ENCODE assay signal across 15 cellular contexts in genomic region chr16:47064775-47065174, GRCh38.
A peak's percentile ranks its signal among the peaks of the same experiment; 100 is the strongest.
DNase-seq lines count a peak whose midpoint lies in the region; ATAC-seq and TF ChIP-seq lines count a peak whose summit lies in the region.
"Had no signal": no experiment of that assay in that cellular context is flagged by ENCODE, and none has a peak within 500 bp of the region (broad histone marks: within the 10 kb centered on the region; RNA-seq: fewer than 3 reads in every experiment).

No MANE protein-coding gene starts in this region.

- no peak overlapping the region for H3K9ac ChIP-seq in HCT116 (ENCODE audit: low read length)

- DNase-seq in activated CD8-positive, alpha-beta memory T cell treated with anti-CD3 and anti-CD28 coated beads, Interleukin-2, amount 50 U/mL, for 48 hours, result peak; percentile 12
- no peak for DNase-seq in activated CD8-positive, alpha-beta memory T cell treated with anti-CD3 and anti-CD28 coated beads, Interleukin-2, amount 50 U/mL, for 4 hours
- no peak for DNase-seq in HCT116 (ENCODE audit: low read depth, low spot score)
- peak; percentile 44 for DNase-seq in islet precursor cell
- DNase-seq in spleen, result peak; percentile 23
- no peak for DNase-seq in DMS79 treated with DMSO at 0.1 percent for 48 hours (lab: John Stamatoyannopoulos, UW)
- no peak for DNase-seq in mucosa of descending colon
- DNase-seq: BE2C; CD4-positive, alpha-beta memory T cell; GF-D8; HCEC 1CT; IMR-90; KBM-7 had no signal

- peak; percentile 57; the same call in 1 of the 2 replicates for ATAC-seq in HCT116
- no peak for ATAC-seq in mucosa of descending colon

- H3K9me3 ChIP-seq in HCT116 (ENCODE audit: control insufficient read depth in 1 of 2, insufficient read depth in 1 of 2, low read depth in 1 of 2, low read length in 2 of 2) (no peaks in the 10 kb centered on the region), spleen (peaks cover 0 to 10% (median 0%) of the 10 kb centered on the region in 8 donors), mucosa of descending colon (no peaks in the 10 kb centered on the region)
- H3K9me3 ChIP-seq: BE2C had no signal

- H3K79me2 ChIP-seq in HCT116 (ENCODE audit: insufficient read depth, low read length), result no peaks in the 10 kb centered on the region

- WGBS in spleen, 5 donors, result 91 to 96% (median 96%) methylated on average over 4 of the region's 4 CpGs

- H3K4me1 ChIP-seq in HCT116 (ENCODE audit: control insufficient read depth in 1 of 2, insufficient read depth in 2 of 2, low read length in 2 of 2), result no peaks in the 10 kb centered on the region
- peaks cover 0 to 5% (median 0%) of the 10 kb centered on the region in 6 donors for H3K4me1 ChIP-seq in spleen
- no peaks in the 10 kb centered on the region for H3K4me1 ChIP-seq in mucosa of descending colon (ENCODE audit: low read depth)
- H3K4me1 ChIP-seq: BE2C had no signal

- CTCF ChIA-PET in HCT116 (lab: Charles Lee), result interaction anchor here (1.3 kb wide), 1 partner anchor 8 kb away, joined by 3 read pairs; no protein-coding TSS in a partner anchor

- H3K4me3 ChIP-seq in HCT116 (replicated peaks in 1 of 2; ENCODE audit: low read depth in 1 of 2, low read length in 2 of 2) (no peak overlapping the region), spleen (no peak overlapping the region), mucosa of descending colon (no peak overlapping the region)

- no peaks in the 10 kb centered on the region for H3K27me3 ChIP-seq in HCT116 (ENCODE audit: insufficient read depth, low read length)
- H3K27me3 ChIP-seq in spleen (replicated peaks in 1 of 7), result no peaks in the 10 kb centered on the region
- H3K27me3 ChIP-seq: BE2C had no signal

- RAD21 ChIA-PET in HCT116 (lab: Charles Lee; ENCODE audit: low non-redundant PET in 1 of 2, low total read pairs in 2 of 2, uncharacterized antibody in 2 of 2, unreplicated experiment in 2 of 2), result no interaction called here

- H4K20me1 ChIP-seq in HCT116 (ENCODE audit: insufficient read depth), result no peaks in the 10 kb centered on the region

- no peak overlapping the region for H3K4me2 ChIP-seq in HCT116 (ENCODE audit: low read length)

- no peak for TF ChIP-seq RAD21 in HCT116 (IDR thresholded peaks at IDR 0.05; ENCODE audit: low read depth)

- intact Hi-C loops in HCT116 (cut with micrococcal nuclease) (no loop called here), spleen (cut with DNase I; ENCODE audit: low total_unique reads) (no loop called here), mucosa of descending colon (cut with DNase I, micrococcal nuclease) (no loop called here)

- H3K27ac ChIP-seq in HCT116 (ENCODE audit: low read depth, low read length) (no peak overlapping the region), spleen (no peak overlapping the region)
- H3K27ac ChIP-seq: C4-2B, HL-60 had no signal

- H3K9me2 ChIP-seq in HCT116 (ENCODE audit: insufficient read depth), result no peaks in the 10 kb centered on the region

- no peaks in the 10 kb centered on the region for H3K36me3 ChIP-seq in HCT116 (ENCODE audit: control insufficient read depth in 1 of 2, insufficient read depth in 2 of 2, low read length in 2 of 2)
- no peaks in the 10 kb centered on the region for H3K36me3 ChIP-seq in spleen
- no peaks in the 10 kb centered on the region for H3K36me3 ChIP-seq in mucosa of descending colon (ENCODE audit: low read depth)
- H3K36me3 ChIP-seq: BE2C had no signal

- TF ChIP-seq POLR2A in HCT116 (IDR thresholded peaks at IDR 0.05; ENCODE audit: borderline replicate concordance, extremely low read depth, insufficient read depth, insufficient read length), result no peak
- no peak for TF ChIP-seq POLR2A in spleen (IDR thresholded peaks at IDR 0.05)

- POLR2A ChIA-PET in HCT116 (lab: Charles Lee), result no interaction called here

- TF ChIP-seq CTCF in HCT116 (IDR thresholded peaks at IDR 0.05 in 2 of 3, conservative IDR thresholded peaks at IDR 0.05 in 1 of 3; ENCODE audit: borderline replicate concordance in 1 of 3, insufficient read depth in 1 of 3, low read depth in 2 of 3, low read length in 2 of 3) (no peak), spleen (IDR thresholded peaks at IDR 0.05 in 8 of 11, conservative IDR thresholded peaks at IDR 0.05 in 3 of 11) (no peak), mucosa of descending colon (IDR thresholded peaks at IDR 0.05) (no peak)

- BruUV-seq in HCT116 (replicated peaks; lab: Mats Ljungman, UMichigan), result no TSS peak

- no peak overlapping the region for H2AFZ ChIP-seq in HCT116 (ENCODE audit: low read depth, low read length, poor library complexity, severe bottlenecking)

TF ChIP-seq in HCT116, 20 proteins besides CTCF, POLR2A, EP300 and RAD21:
- TF ChIP-seq ELF1 (IDR thresholded peaks at IDR 0.05; ENCODE audit: borderline replicate concordance, low read depth) (no peak), SIN3A (IDR thresholded peaks at IDR 0.05; ENCODE audit: low read depth) (no peak), EZH2 (IDR thresholded peaks at IDR 0.05) (no peak), CBX3 (IDR thresholded peaks at IDR 0.05; ENCODE audit: low read depth) (no peak), EGR1 (IDR thresholded peaks at IDR 0.05; ENCODE audit: low read depth) (no peak), SRF (IDR thresholded peaks at IDR 0.05; ENCODE audit: low read depth) (no peak), EZH2phosphoT487 (IDR thresholded peaks at IDR 0.05; ENCODE audit: borderline replicate concordance) (no peak), ZNF274 (IDR thresholded peaks at IDR 0.05; ENCODE audit: low read depth, low read length) (no peak), FOSL1 (IDR thresholded peaks at IDR 0.05; ENCODE audit: low read depth) (no peak), CEBPB (IDR thresholded peaks at IDR 0.05; ENCODE audit: low read depth) (no peak), YY1 (IDR thresholded peaks at IDR 0.05; ENCODE audit: extremely low read depth, insufficient replicate concordance, low read depth, low read length) (no peak), ATF3 (IDR thresholded peaks at IDR 0.05) (no peak), TCF7L2 (IDR thresholded peaks at IDR 0.05; ENCODE audit: borderline replicate concordance, extremely low read depth, insufficient read depth, insufficient read length) (no peak), ZBTB33 (IDR thresholded peaks at IDR 0.05; ENCODE audit: extremely low read depth, insufficient replicate concordance, low read length) (no peak), JUND (IDR thresholded peaks at IDR 0.05) (no peak), SP1 (IDR thresholded peaks at IDR 0.05; ENCODE audit: low read depth) (no peak), POLR2AphosphoS5 (IDR thresholded peaks at IDR 0.05; ENCODE audit: low read depth, low read length) (no peak), ZFX (IDR thresholded peaks at IDR 0.05) (no peak)
- TF ChIP-seq, protein P1, sequence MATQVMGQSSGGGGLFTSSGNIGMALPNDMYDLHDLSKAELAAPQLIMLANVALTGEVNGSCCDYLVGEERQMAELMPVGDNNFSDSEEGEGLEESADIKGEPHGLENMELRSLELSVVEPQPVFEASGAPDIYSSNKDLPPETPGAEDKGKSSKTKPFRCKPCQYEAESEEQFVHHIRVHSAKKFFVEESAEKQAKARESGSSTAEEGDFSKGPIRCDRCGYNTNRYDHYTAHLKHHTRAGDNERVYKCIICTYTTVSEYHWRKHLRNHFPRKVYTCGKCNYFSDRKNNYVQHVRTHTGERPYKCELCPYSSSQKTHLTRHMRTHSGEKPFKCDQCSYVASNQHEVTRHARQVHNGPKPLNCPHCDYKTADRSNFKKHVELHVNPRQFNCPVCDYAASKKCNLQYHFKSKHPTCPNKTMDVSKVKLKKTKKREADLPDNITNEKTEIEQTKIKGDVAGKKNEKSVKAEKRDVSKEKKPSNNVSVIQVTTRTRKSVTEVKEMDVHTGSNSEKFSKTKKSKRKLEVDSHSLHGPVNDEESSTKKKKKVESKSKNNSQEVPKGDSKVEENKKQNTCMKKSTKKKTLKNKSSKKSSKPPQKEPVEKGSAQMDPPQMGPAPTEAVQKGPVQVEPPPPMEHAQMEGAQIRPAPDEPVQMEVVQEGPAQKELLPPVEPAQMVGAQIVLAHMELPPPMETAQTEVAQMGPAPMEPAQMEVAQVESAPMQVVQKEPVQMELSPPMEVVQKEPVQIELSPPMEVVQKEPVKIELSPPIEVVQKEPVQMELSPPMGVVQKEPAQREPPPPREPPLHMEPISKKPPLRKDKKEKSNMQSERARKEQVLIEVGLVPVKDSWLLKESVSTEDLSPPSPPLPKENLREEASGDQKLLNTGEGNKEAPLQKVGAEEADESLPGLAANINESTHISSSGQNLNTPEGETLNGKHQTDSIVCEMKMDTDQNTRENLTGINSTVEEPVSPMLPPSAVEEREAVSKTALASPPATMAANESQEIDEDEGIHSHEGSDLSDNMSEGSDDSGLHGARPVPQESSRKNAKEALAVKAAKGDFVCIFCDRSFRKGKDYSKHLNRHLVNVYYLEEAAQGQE (IDR thresholded peaks at IDR 0.05; ENCODE audit: low read depth), result no peak
- TF ChIP-seq, protein P2, sequence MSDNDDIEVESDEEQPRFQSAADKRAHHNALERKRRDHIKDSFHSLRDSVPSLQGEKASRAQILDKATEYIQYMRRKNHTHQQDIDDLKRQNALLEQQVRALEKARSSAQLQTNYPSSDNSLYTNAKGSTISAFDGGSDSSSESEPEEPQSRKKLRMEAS (IDR thresholded peaks at IDR 0.05), result no peak

Comparison
In these comparisons a context has a peak if more than half of its experiments do, and no peak if none do; other contexts are left out.
1. DNase-seq: peak in activated CD8-positive, alpha-beta memory T cell treated with anti-CD3 and anti-CD28 coated beads, Interleukin-2, amount 50 U/mL, for 48 hours (single experiment), islet precursor cell (single experiment) and spleen (single experiment); none in activated CD8-positive, alpha-beta memory T cell treated with anti-CD3 and anti-CD28 coated beads, Interleukin-2, amount 50 U/mL, for 4 hours (single experiment), HCT116 (single experiment), DMS79 treated with DMSO at 0.1 percent for 48 hours (single experiment) and mucosa of descending colon (0 of 3).